In the genomic region with DNA sequence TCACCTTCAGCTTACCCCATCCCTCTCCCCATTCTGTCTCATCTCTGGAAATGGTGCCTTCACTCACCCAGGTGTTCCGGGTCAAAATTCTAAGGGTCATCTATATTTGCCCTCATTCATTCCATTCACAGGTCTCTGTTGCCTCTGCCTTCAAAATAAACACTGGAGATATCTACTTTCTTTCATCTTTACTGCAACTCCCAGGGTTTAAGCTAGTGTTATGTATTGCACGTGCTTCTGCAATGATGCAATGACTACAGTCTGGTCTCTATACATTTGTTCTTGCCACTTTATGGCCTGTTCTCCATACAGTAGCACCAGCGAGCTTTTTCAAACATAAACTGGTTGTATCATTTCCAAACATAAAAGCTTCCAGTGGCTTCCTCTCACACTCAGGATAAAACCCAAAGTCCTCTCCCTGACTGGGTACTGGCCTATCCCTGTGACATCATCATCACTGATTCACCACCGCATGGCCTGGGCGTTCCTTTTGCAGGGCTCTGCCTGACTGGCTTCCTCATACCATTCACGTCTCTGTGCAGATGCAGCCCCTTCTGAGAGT, we compare ENCODE assay signal across 1 cellular context.
TF ChIP-seq lines count a peak whose summit lies in the region.

No MANE protein-coding gene starts in this region.

TF ChIP-seq in H1, 55 proteins besides CTCF, POLR2A, EP300 and RAD21 (continued from another document):
- TF ChIP-seq SIN3A (conservative IDR thresholded peaks at IDR 0.05 in 1 of 2, IDR thresholded peaks at IDR 0.05 in 1 of 2; ENCODE audit: low read depth in 1 of 2, low read length in 2 of 2), result no peak
- no peak for TF ChIP-seq ZNF274 (IDR thresholded peaks at IDR 0.05; ENCODE audit: borderline replicate concordance, extremely low read depth, low read length)
- TF ChIP-seq SRF (IDR thresholded peaks at IDR 0.05; ENCODE audit: low read depth, low read length), result no peak
